9 cellular contexts compared by ENCODE assay signal in genomic region chr7:75762350-75762917, GRCh38. TPM values are rescaled to one million over a fixed set of nuclear protein-coding genes. Genes with fewer than 3 reads are reported as not detected.
DNase-seq lines count a peak whose midpoint lies in the region; ATAC-seq and TF ChIP-seq lines count a peak whose summit lies in the region.
"Had no signal": no experiment of that assay in that cellular context is flagged by ENCODE, and none has a peak within 500 bp of the region (broad histone marks: within the 10 kb centered on the region; RNA-seq: fewer than 3 reads in every experiment).

No MANE protein-coding gene starts in this region.

- TF ChIP-seq EP300 in suprapubic skin (IDR thresholded peaks at IDR 0.05): no peak

- no peaks in the 10 kb centered on the region for H3K9me3 ChIP-seq in suprapubic skin
- H3K9me3 ChIP-seq: SJSA1 had no signal

- no peaks in the 10 kb centered on the region for H3K4me1 ChIP-seq in suprapubic skin
- H3K4me1 ChIP-seq: SJSA1 had no signal

- in situ Hi-C loops in brain microvascular endothelial cell (cut with HindIII; ENCODE audit: low pct_ligation_motif_present, low sequenced_read_pairs): no loop called here

- 10% methylated on average over 2 of the region's 2 CpGs for WGBS in suprapubic skin

- no peak for TF ChIP-seq POLR2A in suprapubic skin (IDR thresholded peaks at IDR 0.05)

- H3K27ac ChIP-seq in brain microvascular endothelial cell: no peak overlapping the region
- H3K27ac ChIP-seq in suprapubic skin: no peak overlapping the region
- H3K27ac ChIP-seq: SJSA1 had no signal

- H3K36me3 ChIP-seq in brain microvascular endothelial cell (replicated peaks): no peaks in the 10 kb centered on the region
- H3K36me3 ChIP-seq in suprapubic skin: no peaks in the 10 kb centered on the region
- H3K36me3 ChIP-seq: SJSA1 had no signal

- ATAC-seq in HG02571 (IDR thresholded peaks at IDR 0.05; ENCODE audit: unreplicated experiment) (peak; percentile 53), GM19452 (IDR thresholded peaks at IDR 0.05; ENCODE audit: unreplicated experiment) (no peak), HG03196 (IDR thresholded peaks at IDR 0.05; ENCODE audit: unreplicated experiment) (no peak)

- no peak overlapping the region for H3K4me3 ChIP-seq in brain microvascular endothelial cell (ENCODE audit: low read depth, low read length)
- no peak overlapping the region for H3K4me3 ChIP-seq in suprapubic skin
- H3K4me3 ChIP-seq: SJSA1 had no signal

- DNase-seq in DMS153 treated with DMSO at 0.1 percent for 48 hours (lab: John Stamatoyannopoulos, UW; ENCODE audit: unreplicated experiment) (peak; percentile 24), NCI-H748 (lab: John Stamatoyannopoulos, UW; ENCODE audit: unreplicated experiment) (peak; percentile 52), brain microvascular endothelial cell (peak; percentile 25), islet precursor cell (peak; percentile 62), suprapubic skin (ENCODE audit: low spot score in 2 of 2) (no peak)

- H3K27me3 ChIP-seq in brain microvascular endothelial cell (replicated peaks) (no peaks in the 10 kb centered on the region), suprapubic skin (no peaks in the 10 kb centered on the region)
- H3K27me3 ChIP-seq: SJSA1 had no signal

- TF ChIP-seq CTCF in brain microvascular endothelial cell (IDR thresholded peaks at IDR 0.05; ENCODE audit: low read depth, low read length, missing control alignments) (peak; percentile 68), suprapubic skin (IDR thresholded peaks at IDR 0.05) (peak; percentile 73 to 78)

RNA-seq across cellular contexts. Expression of gene CCL26, which starts 9.6 kb away (rescaled TPM):
- total RNA-seq in suprapubic skin: not detected

RNA-seq across cellular contexts. Expression of gene HIP1, which starts 23.7 kb away (rescaled TPM):
- total RNA-seq in suprapubic skin: 10 to 100 TPM; 16.0 to 29.4 (median 22.3) TPM

RNA-seq across cellular contexts. Expression of gene CCL24, which starts 51.2 kb away (rescaled TPM):
- total RNA-seq in suprapubic skin: 1 to 10 TPM in 2 of 4 donors, not detected in 2; 2.6 to 2.7 TPM

Comparison
In these comparisons a context has a peak if more than half of its experiments do, and no peak if none do; other contexts are left out.
1. DNase-seq: peak in DMS153 treated with DMSO at 0.1 percent for 48 hours (single experiment), NCI-H748 (single experiment), brain microvascular endothelial cell (single experiment) and islet precursor cell (single experiment); none in suprapubic skin (0 of 2).